Comparison of ENCODE assay signal across 14 cellular contexts in the genomic region with DNA sequence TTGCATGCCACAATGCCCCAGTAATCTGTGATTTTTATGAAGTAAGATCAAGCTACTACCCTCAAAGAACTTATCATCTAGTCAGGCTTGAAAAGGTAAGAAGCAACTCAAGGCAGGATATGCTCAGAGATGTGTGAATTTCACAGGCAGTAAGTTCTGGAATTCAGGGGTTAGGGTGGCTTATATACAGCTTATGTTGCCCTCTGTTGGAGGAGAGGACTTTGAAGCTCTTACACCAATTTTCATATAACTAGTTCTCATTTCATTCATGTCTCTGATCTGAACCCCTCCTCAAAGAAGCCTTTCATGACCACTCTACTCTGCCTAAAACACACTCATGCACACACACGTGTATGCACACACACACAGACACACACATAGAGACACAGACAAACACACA.
DNase-seq lines count a peak whose midpoint lies in the region; ATAC-seq and TF ChIP-seq lines count a peak whose summit lies in the region.
"Had no signal": no experiment of that assay in that cellular context is flagged by ENCODE, and none has a peak within 500 bp of the region (broad histone marks: within the 10 kb centered on the region; RNA-seq: fewer than 3 reads in every experiment).

No MANE protein-coding gene starts in this region.

- H3K36me3 Mint-ChIP-seq in activated CD4-positive, alpha-beta T cell treated with anti-CD3 and anti-CD28 coated beads, Interleukin-2, amount 10 ng/mL, durations not matched to agents 7 days and 5 days (ENCODE audit: low read depth): no peaks in the 10 kb centered on the region
- no peaks in the 10 kb centered on the region for H3K36me3 Mint-ChIP-seq in naive thymus-derived CD8-positive, alpha-beta T cell

- H3K9me3 ChIP-seq in PC-3 (ENCODE audit: low read length) (no peaks in the 10 kb centered on the region), gastrocnemius medialis (no peaks in the 10 kb centered on the region)
- H3K9me3 ChIP-seq: esophagus squamous epithelium had no signal

- H3K9me3 Mint-ChIP-seq in activated CD4-positive, alpha-beta T cell treated with anti-CD3 and anti-CD28 coated beads, Interleukin-2, amount 10 ng/mL, durations not matched to agents 7 days and 5 days: no peaks in the 10 kb centered on the region
- no peaks in the 10 kb centered on the region for H3K9me3 Mint-ChIP-seq in naive thymus-derived CD8-positive, alpha-beta T cell
- H3K9me3 Mint-ChIP-seq: stimulated activated naive CD8-positive, alpha-beta T cell treated with anti-CD3 and anti-CD28 coated beads, Interleukin-15, amount 100 ng/mL, for 72 hours had no signal

- TF ChIP-seq POLR2A in gastrocnemius medialis (IDR thresholded peaks at IDR 0.05): no peak

- H3K4me1 Mint-ChIP-seq in activated CD4-positive, alpha-beta T cell treated with anti-CD3 and anti-CD28 coated beads, Interleukin-2, amount 10 ng/mL, durations not matched to agents 7 days and 5 days: peaks cover 11% of the 10 kb centered on the region
- peaks cover 5 to 19% (median 12%) of the 10 kb centered on the region in 4 donors for H3K4me1 Mint-ChIP-seq in naive thymus-derived CD8-positive, alpha-beta T cell

- H3K27ac ChIP-seq in PC-3 (ENCODE audit: low read length) (no peak overlapping the region), gastrocnemius medialis (peak overlapping the region in 1 of 4 donors; percentile 30)
- H3K27ac ChIP-seq: 22Rv1, esophagus squamous epithelium, skin epidermis had no signal

- H3F3A ChIP-seq in PC-3 (ENCODE audit: low read length, unreplicated experiment): no peaks in the 10 kb centered on the region

- in situ Hi-C loops in gastrocnemius medialis (cut with MboI; ENCODE audit: low sequenced_read_pairs in 4 of 4): no loop called here

- H3K27ac Mint-ChIP-seq in activated CD4-positive, alpha-beta T cell treated with anti-CD3 and anti-CD28 coated beads, Interleukin-2, amount 10 ng/mL, durations not matched to agents 7 days and 5 days: no peak overlapping the region
- peak overlapping the region in 2 of 10 donors; percentile 15 to 38 for H3K27ac Mint-ChIP-seq in naive thymus-derived CD8-positive, alpha-beta T cell
- H3K27ac Mint-ChIP-seq: stimulated activated naive CD8-positive, alpha-beta T cell treated with anti-CD3 and anti-CD28 coated beads, Interleukin-15, amount 100 ng/mL, for 72 hours had no signal

- TF ChIP-seq CTCF in PC-3 (conservative IDR thresholded peaks at IDR 0.05; ENCODE audit: low read depth, low read length): peak; percentile 45; the same call in 1 of the 2 replicates
- TF ChIP-seq CTCF in epithelial cell of proximal tubule (conservative IDR thresholded peaks at IDR 0.05; ENCODE audit: low read depth, low read length): peak; percentile 5
- peak in 2 of 5 experiments; percentile 9 to 14 for TF ChIP-seq CTCF in gastrocnemius medialis (IDR thresholded peaks at IDR 0.05 in 4 of 5, conservative IDR thresholded peaks at IDR 0.05 in 1 of 5)

- peak; percentile 51 for ATAC-seq in PC-3
- peak; percentile 43 to 52 for ATAC-seq in gastrocnemius medialis
- no peak for ATAC-seq in naive thymus-derived CD8-positive, alpha-beta T cell
- ATAC-seq: stimulated activated naive CD8-positive, alpha-beta T cell treated with anti-CD3 and anti-CD28 coated beads, Interleukin-15, amount 100 ng/mL, for 72 hours had no signal

- H3K4me1 ChIP-seq in PC-3 (ENCODE audit: insufficient read depth, low read length) (no peaks in the 10 kb centered on the region), gastrocnemius medialis (peaks cover 28 to 38% of the 10 kb centered on the region in 2 donors)
- H3K4me1 ChIP-seq: esophagus squamous epithelium had no signal

- no peaks in the 10 kb centered on the region for H4K20me1 ChIP-seq in PC-3 (ENCODE audit: low read length)

- peaks cover 27% of the 10 kb centered on the region for H3K27me3 ChIP-seq in PC-3 (ENCODE audit: low read length)
- H3K27me3 ChIP-seq in gastrocnemius medialis: no peaks in the 10 kb centered on the region
- H3K27me3 ChIP-seq: esophagus squamous epithelium had no signal

- DNase-seq in DMS 273 (lab: John Stamatoyannopoulos, UW; ENCODE audit: unreplicated experiment) (peak; percentile 6), DMS 273 treated with DMSO at 0.1 percent for 48 hours (lab: John Stamatoyannopoulos, UW) (no peak), PC-3 (peak; percentile 23), epithelial cell of proximal tubule (ENCODE audit: low read depth) (no peak), gastrocnemius medialis (no peak), DMS114 treated with DMSO at 0.1 percent for 48 hours (lab: John Stamatoyannopoulos, UW; ENCODE audit: unreplicated experiment) (no peak)
- no peak for DNase-seq in activated CD4-positive, alpha-beta T cell treated with anti-CD3 and anti-CD28 coated beads, Interleukin-2, amount 10 ng/mL, durations not matched to agents 7 days and 5 days
- no peak for DNase-seq in naive thymus-derived CD8-positive, alpha-beta T cell
- DNase-seq: activated naive CD4-positive, alpha-beta T cell treated with anti-CD3 and anti-CD28 coated beads, Interleukin-2, amount 50 U/mL, for 16 hours; esophagus squamous epithelium; MV-4-11; stimulated activated naive CD8-positive, alpha-beta T cell treated with anti-CD3 and anti-CD28 coated beads, Interleukin-15, amount 100 ng/mL, for 72 hours had no signal

- no peak overlapping the region for H3K4me2 ChIP-seq in PC-3 (ENCODE audit: low read length)

- POLR2A ChIA-PET in PC-3 (lab: Charles Lee; ENCODE audit: unreplicated experiment): no interaction called here
- POLR2A ChIA-PET in activated CD4-positive, alpha-beta T cell treated with anti-CD3 and anti-CD28 coated beads, Interleukin-2, amount 10 ng/mL, durations not matched to agents 7 days and 5 days (lab: Charles Lee): no interaction called here
- POLR2A ChIA-PET in naive thymus-derived CD8-positive, alpha-beta T cell (lab: Charles Lee): no interaction called here

- intact Hi-C loops in PC-3 (cut with micrococcal nuclease): loop anchor here (5.0 kb wide), 1 partner anchor 146 kb away; no protein-coding TSS in a partner anchor
- intact Hi-C loops in gastrocnemius medialis (cut with DNase I; ENCODE audit: low total_unique reads): loop anchor here (2.0 kb wide), 1 partner anchor 42 kb away; no protein-coding TSS in a partner anchor

- no peak overlapping the region for H3K9ac ChIP-seq in PC-3 (ENCODE audit: low read length)

- H3K79me2 ChIP-seq in PC-3 (ENCODE audit: low read length): no peaks in the 10 kb centered on the region

- no peak overlapping the region for H2AFZ ChIP-seq in PC-3 (ENCODE audit: low read length)

- H3K36me3 ChIP-seq in PC-3 (ENCODE audit: low read depth, low read length): no peaks in the 10 kb centered on the region
- H3K36me3 ChIP-seq in gastrocnemius medialis: no peaks in the 10 kb centered on the region
- H3K36me3 ChIP-seq: esophagus squamous epithelium had no signal

- CTCF ChIA-PET in PC-3 (lab: Charles Lee): interaction anchor here (1.1 to 1.8 kb wide), 2 partner anchors 20 to 50 kb away, joined by 7 to 14 read pairs; no protein-coding TSS in a partner anchor
- CTCF ChIA-PET in activated CD4-positive, alpha-beta T cell treated with anti-CD3 and anti-CD28 coated beads, Interleukin-2, amount 10 ng/mL, durations not matched to agents 7 days and 5 days (lab: Charles Lee): interaction anchor here (0.6 to 1.3 kb wide), 4 partner anchors 8 to 770 kb away, joined by 3 read pairs; no protein-coding TSS in a partner anchor

- no peaks in the 10 kb centered on the region for H3K9me2 ChIP-seq in PC-3 (replicated peaks; ENCODE audit: low read length)

- H3K4me3 Mint-ChIP-seq in activated CD4-positive, alpha-beta T cell treated with anti-CD3 and anti-CD28 coated beads, Interleukin-2, amount 10 ng/mL, durations not matched to agents 7 days and 5 days: no peak overlapping the region
- H3K4me3 Mint-ChIP-seq in naive thymus-derived CD8-positive, alpha-beta T cell: no peak overlapping the region
- H3K4me3 Mint-ChIP-seq: stimulated activated naive CD8-positive, alpha-beta T cell treated with anti-CD3 and anti-CD28 coated beads, Interleukin-15, amount 100 ng/mL, for 72 hours had no signal

- peaks cover 2% of the 10 kb centered on the region for H3K27me3 Mint-ChIP-seq in activated CD4-positive, alpha-beta T cell treated with anti-CD3 and anti-CD28 coated beads, Interleukin-2, amount 10 ng/mL, durations not matched to agents 7 days and 5 days
- peaks cover 0 to 8% (median 2%) of the 10 kb centered on the region in 5 donors for H3K27me3 Mint-ChIP-seq in naive thymus-derived CD8-positive, alpha-beta T cell
- H3K27me3 Mint-ChIP-seq: stimulated activated naive CD8-positive, alpha-beta T cell treated with anti-CD3 and anti-CD28 coated beads, Interleukin-15, amount 100 ng/mL, for 72 hours had no signal

- H3K4me3 ChIP-seq in PC-3 (ENCODE audit: low read length) (no peak overlapping the region), epithelial cell of proximal tubule (ENCODE audit: low read depth, low read length) (no peak overlapping the region), gastrocnemius medialis (no peak overlapping the region)
- H3K4me3 ChIP-seq: esophagus squamous epithelium, skin epidermis had no signal

- BruUV-seq in PC-3 (replicated peaks; lab: Mats Ljungman, UMichigan): no TSS peak

Comparison
In these comparisons a context has a peak if more than half of its experiments do, and no peak if none do; other contexts are left out.
1. DNase-seq: peak in DMS 273 (single experiment) and PC-3 (single experiment); none in DMS 273 treated with DMSO at 0.1 percent for 48 hours (single experiment), epithelial cell of proximal tubule (single experiment), gastrocnemius medialis (0 of 2), activated CD4-positive, alpha-beta T cell treated with anti-CD3 and anti-CD28 coated beads, Interleukin-2, amount 10 ng/mL, durations not matched to agents 7 days and 5 days (single experiment), naive thymus-derived CD8-positive, alpha-beta T cell (0 of 10) and DMS114 treated with DMSO at 0.1 percent for 48 hours (single experiment).
2. ATAC-seq: peak in PC-3 (single experiment) and gastrocnemius medialis (2 of 2); none in naive thymus-derived CD8-positive, alpha-beta T cell (0 of 2).